Comparison of ENCODE assay signal across 2 cellular contexts in the genomic region with DNA sequence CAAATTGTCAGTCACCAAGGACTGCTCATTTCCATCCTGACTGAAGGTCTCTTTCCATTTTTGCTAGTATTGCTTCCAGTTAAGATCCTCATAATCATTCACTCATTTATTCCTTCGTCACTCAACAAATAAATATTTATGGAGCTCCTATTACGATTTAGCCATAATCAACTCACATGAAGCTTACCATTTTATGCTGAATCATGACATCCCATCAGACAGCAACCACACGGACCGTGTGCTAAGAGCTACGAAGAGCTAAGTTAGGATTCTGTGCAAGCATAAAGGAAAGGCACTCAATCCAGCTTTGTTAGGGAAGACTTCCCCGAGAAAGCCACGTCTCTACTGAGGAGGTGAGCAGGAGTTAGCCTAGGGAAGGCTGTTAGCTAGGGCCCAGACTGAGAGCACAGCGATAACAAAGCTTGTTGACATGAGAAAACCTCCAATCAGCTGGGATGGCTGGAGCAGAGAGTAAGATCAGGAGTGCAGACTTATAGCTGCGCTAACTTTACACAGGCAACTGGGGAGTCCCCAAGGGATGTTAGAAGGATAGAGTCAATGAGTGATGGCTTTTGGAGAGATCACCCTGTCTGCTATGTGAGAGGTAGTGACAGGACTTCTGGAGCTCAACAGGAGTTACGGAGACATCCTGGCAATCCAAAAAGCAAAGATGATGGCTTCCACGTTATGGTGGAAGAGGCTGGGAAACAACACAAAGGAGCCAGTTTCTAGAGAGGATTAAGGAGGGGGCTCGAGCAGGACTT.
TF ChIP-seq lines count a peak whose summit lies in the region.

No MANE protein-coding gene starts in this region.

TF ChIP-seq in GM23338, 12 proteins besides CTCF, POLR2A, EP300 and RAD21 (continues in another document):
- TF ChIP-seq ZNF331 (CRISPR knock-in tag; IDR thresholded peaks at IDR 0.05; ENCODE audit: low read depth) (no peak), EZH2 (IDR thresholded peaks at IDR 0.05; ENCODE audit: low read depth, unreplicated experiment) (no peak), NANOG (IDR thresholded peaks at IDR 0.05; ENCODE audit: borderline replicate concordance) (no peak), STAT1 (IDR thresholded peaks at IDR 0.05; ENCODE audit: unreplicated experiment) (no peak), POLR2AphosphoS5 (IDR thresholded peaks at IDR 0.05; ENCODE audit: low read depth) (no peak)
- TF ChIP-seq, protein P1, sequence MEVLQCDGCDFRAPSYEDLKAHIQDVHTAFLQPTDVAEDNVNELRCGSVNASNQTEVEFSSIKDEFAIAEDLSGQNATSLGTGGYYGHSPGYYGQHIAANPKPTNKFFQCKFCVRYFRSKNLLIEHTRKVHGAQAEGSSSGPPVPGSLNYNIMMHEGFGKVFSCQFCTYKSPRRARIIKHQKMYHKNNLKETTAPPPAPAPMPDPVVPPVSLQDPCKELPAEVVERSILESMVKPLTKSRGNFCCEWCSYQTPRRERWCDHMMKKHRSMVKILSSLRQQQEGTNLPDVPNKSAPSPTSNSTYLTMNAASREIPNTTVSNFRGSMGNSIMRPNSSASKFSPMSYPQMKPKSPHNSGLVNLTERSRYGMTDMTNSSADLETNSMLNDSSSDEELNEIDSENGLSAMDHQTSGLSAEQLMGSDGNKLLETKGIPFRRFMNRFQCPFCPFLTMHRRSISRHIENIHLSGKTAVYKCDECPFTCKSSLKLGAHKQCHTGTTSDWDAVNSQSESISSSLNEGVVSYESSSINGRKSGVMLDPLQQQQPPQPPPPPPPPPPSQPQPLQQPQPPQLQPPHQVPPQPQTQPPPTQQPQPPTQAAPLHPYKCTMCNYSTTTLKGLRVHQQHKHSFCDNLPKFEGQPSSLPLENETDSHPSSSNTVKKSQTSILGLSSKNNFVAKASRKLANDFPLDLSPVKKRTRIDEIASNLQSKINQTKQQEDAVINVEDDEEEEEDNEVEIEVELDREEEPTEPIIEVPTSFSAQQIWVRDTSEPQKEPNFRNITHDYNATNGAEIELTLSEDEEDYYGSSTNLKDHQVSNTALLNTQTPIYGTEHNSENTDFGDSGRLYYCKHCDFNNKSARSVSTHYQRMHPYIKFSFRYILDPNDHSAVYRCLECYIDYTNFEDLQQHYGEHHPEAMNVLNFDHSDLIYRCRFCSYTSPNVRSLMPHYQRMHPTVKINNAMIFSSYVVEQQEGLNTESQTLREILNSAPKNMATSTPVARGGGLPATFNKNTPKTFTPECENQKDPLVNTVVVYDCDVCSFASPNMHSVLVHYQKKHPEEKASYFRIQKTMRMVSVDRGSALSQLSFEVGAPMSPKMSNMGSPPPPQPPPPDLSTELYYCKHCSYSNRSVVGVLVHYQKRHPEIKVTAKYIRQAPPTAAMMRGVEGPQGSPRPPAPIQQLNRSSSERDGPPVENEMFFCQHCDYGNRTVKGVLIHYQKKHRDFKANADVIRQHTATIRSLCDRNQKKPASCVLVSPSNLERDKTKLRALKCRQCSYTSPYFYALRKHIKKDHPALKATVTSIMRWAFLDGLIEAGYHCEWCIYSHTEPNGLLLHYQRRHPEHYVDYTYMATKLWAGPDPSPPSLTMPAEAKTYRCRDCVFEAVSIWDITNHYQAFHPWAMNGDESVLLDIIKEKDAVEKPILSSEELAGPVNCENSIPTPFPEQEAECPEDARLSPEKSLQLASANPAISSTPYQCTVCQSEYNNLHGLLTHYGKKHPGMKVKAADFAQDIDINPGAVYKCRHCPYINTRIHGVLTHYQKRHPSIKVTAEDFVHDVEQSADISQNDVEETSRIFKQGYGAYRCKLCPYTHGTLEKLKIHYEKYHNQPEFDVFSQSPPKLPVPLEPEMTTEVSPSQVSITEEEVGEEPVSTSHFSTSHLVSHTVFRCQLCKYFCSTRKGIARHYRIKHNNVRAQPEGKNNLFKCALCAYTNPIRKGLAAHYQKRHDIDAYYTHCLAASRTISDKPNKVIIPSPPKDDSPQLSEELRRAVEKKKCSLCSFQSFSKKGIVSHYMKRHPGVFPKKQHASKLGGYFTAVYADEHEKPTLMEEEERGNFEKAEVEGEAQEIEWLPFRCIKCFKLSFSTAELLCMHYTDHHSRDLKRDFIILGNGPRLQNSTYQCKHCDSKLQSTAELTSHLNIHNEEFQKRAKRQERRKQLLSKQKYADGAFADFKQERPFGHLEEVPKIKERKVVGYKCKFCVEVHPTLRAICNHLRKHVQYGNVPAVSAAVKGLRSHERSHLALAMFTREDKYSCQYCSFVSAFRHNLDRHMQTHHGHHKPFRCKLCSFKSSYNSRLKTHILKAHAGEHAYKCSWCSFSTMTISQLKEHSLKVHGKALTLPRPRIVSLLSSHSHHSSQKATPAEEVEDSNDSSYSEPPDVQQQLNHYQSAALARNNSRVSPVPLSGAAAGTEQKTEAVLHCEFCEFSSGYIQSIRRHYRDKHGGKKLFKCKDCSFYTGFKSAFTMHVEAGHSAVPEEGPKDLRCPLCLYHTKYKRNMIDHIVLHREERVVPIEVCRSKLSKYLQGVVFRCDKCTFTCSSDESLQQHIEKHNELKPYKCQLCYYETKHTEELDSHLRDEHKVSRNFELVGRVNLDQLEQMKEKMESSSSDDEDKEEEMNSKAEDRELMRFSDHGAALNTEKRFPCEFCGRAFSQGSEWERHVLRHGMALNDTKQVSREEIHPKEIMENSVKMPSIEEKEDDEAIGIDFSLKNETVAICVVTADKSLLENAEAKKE (CRISPR knock-in tag; IDR thresholded peaks at IDR 0.05) = no peak
- TF ChIP-seq, protein P2, sequence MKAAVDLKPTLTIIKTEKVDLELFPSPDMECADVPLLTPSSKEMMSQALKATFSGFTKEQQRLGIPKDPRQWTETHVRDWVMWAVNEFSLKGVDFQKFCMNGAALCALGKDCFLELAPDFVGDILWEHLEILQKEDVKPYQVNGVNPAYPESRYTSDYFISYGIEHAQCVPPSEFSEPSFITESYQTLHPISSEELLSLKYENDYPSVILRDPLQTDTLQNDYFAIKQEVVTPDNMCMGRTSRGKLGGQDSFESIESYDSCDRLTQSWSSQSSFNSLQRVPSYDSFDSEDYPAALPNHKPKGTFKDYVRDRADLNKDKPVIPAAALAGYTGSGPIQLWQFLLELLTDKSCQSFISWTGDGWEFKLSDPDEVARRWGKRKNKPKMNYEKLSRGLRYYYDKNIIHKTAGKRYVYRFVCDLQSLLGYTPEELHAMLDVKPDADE (IDR thresholded peaks at IDR 0.05) = no peak

TF ChIP-seq in H1, 55 proteins besides CTCF, POLR2A, EP300 and RAD21:
- no peak for TF ChIP-seq NRF1 (IDR thresholded peaks at IDR 0.05; ENCODE audit: low read depth, low read length)
- no peak for TF ChIP-seq CBX8 (IDR thresholded peaks at IDR 0.05; ENCODE audit: borderline replicate concordance, low read depth, low read length)
- no peak for TF ChIP-seq KDM1A (IDR thresholded peaks at IDR 0.05; ENCODE audit: borderline replicate concordance, low read length)
- TF ChIP-seq KDM5A (IDR thresholded peaks at IDR 0.05; ENCODE audit: low read length) = no peak
- TF ChIP-seq SP4 (IDR thresholded peaks at IDR 0.05; ENCODE audit: low read length) = no peak
- TF ChIP-seq, protein P3, sequence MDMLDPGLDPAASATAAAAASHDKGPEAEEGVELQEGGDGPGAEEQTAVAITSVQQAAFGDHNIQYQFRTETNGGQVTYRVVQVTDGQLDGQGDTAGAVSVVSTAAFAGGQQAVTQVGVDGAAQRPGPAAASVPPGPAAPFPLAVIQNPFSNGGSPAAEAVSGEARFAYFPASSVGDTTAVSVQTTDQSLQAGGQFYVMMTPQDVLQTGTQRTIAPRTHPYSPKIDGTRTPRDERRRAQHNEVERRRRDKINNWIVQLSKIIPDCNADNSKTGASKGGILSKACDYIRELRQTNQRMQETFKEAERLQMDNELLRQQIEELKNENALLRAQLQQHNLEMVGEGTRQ (IDR thresholded peaks at IDR 0.05; ENCODE audit: low read length) = no peak
